ENCODE assay signal across 10 cellular contexts in genomic region chr14:73235531-73236155, GRCh38. TPM values are rescaled to one million over a fixed set of nuclear protein-coding genes. Genes with fewer than 3 reads are reported as not detected.
DNase-seq lines count a peak whose midpoint lies in the region; ATAC-seq, FAIRE-seq and TF ChIP-seq lines count a peak whose summit lies in the region.
"Had no signal": no experiment of that assay in that cellular context is flagged by ENCODE, and none has a peak within 500 bp of the region (broad histone marks: within the 10 kb centered on the region; RNA-seq: fewer than 3 reads in every experiment).

No MANE protein-coding gene starts in this region.

- DNase-seq in DMS 273 (lab: John Stamatoyannopoulos, UW; ENCODE audit: unreplicated experiment) = peak; percentile 58
- no peak for DNase-seq in DMS 273 treated with DMSO at 0.1 percent for 48 hours (lab: John Stamatoyannopoulos, UW)
- DNase-seq in left colon = peak in 1 of 2 donors; percentile 45
- peak; percentile 22 for DNase-seq in urothelium cell line (ENCODE audit: low spot score)
- DNase-seq in ACHN = no peak
- no peak for DNase-seq in NCI-H1048 (lab: John Stamatoyannopoulos, UW)
- DNase-seq in stimulated activated naive CD8-positive, alpha-beta T cell treated with anti-CD3 and anti-CD28 coated beads, Interleukin-15, amount 100 ng/mL, for 72 hours = no peak
- DNase-seq: NCI-H1436 treated with DMSO at 0.1 percent for 48 hours; stimulated activated naive B cell treated with anti-CD40 and anti-IgM and Interleukin-4, amounts not matched to agents 10 μg/mL and 1 μg/mL and 100 μg/mL, for 72 hours had no signal

- no peaks in the 10 kb centered on the region for H3K36me3 Mint-ChIP-seq in brain

- peak overlapping the region; percentile 0 to 77 (median 55) for H3K4me3 Mint-ChIP-seq in brain
- no peak overlapping the region for H3K4me3 Mint-ChIP-seq in stimulated activated naive CD8-positive, alpha-beta T cell treated with anti-CD3 and anti-CD28 coated beads, Interleukin-15, amount 100 ng/mL, for 72 hours

- peaks cover 0 to 3% (median 0%) of the 10 kb centered on the region in 5 experiments for H3K9me3 Mint-ChIP-seq in brain
- H3K9me3 Mint-ChIP-seq in stimulated activated naive CD8-positive, alpha-beta T cell treated with anti-CD3 and anti-CD28 coated beads, Interleukin-15, amount 100 ng/mL, for 72 hours = no peaks in the 10 kb centered on the region
- H3K9me3 Mint-ChIP-seq: stimulated activated naive B cell treated with anti-CD40 and anti-IgM and Interleukin-4, amounts not matched to agents 10 μg/mL and 1 μg/mL and 100 μg/mL, for 72 hours had no signal

- peak; percentile 37 for FAIRE-seq in urothelium cell line (lab: Jason Lieb, UNC)

- peak overlapping the region in 2 of 5 experiments; percentile 42 to 74 for H3K27ac Mint-ChIP-seq in brain
- peak overlapping the region in 1 of 2 donors; percentile 42 for H3K27ac Mint-ChIP-seq in stimulated activated naive CD8-positive, alpha-beta T cell treated with anti-CD3 and anti-CD28 coated beads, Interleukin-15, amount 100 ng/mL, for 72 hours
- H3K27ac Mint-ChIP-seq: stimulated activated naive B cell treated with anti-CD40 and anti-IgM and Interleukin-4, amounts not matched to agents 10 μg/mL and 1 μg/mL and 100 μg/mL, for 72 hours had no signal

- intact Hi-C loops in left colon (cut with DNase I, micrococcal nuclease) = no loop called here

- peak; percentile 33 for ATAC-seq in left colon
- ATAC-seq in stimulated activated naive CD8-positive, alpha-beta T cell treated with anti-CD3 and anti-CD28 coated beads, Interleukin-15, amount 100 ng/mL, for 72 hours = no peak
- ATAC-seq: stimulated activated naive B cell treated with anti-CD40 and anti-IgM and Interleukin-4, amounts not matched to agents 10 μg/mL and 1 μg/mL and 100 μg/mL, for 72 hours had no signal

- H3K4me1 Mint-ChIP-seq in brain = peaks cover 53% of the 10 kb centered on the region
- H3K4me1 Mint-ChIP-seq in stimulated activated naive CD8-positive, alpha-beta T cell treated with anti-CD3 and anti-CD28 coated beads, Interleukin-15, amount 100 ng/mL, for 72 hours = peaks cover 37% of the 10 kb centered on the region

- no peak for TF ChIP-seq CTCF in brain (conservative IDR thresholded peaks at IDR 0.05)

- in situ Hi-C loops in ACHN (cut with HindIII; ENCODE audit: low pct_ligation_motif_present, low pct_unique_long_range_greater_than_20kb, low sequenced_read_pairs) = no loop called here

- peaks cover 75% of the 10 kb centered on the region for H3K27me3 Mint-ChIP-seq in brain
- H3K27me3 Mint-ChIP-seq in stimulated activated naive CD8-positive, alpha-beta T cell treated with anti-CD3 and anti-CD28 coated beads, Interleukin-15, amount 100 ng/mL, for 72 hours = peaks cover 83% of the 10 kb centered on the region

RNA-seq across cellular contexts. Expression of gene PAPLN, which starts 1.7 kb away (rescaled TPM):
- 2.2 TPM for polyA plus RNA-seq in brain (ENCODE audit: insufficient read depth, low read depth, low replicate concordance)
- 1 to 10 TPM; 2.8 to 8.3 TPM for total RNA-seq in left colon

Comparison
In these comparisons a context has a peak if more than half of its experiments do, and no peak if none do; other contexts are left out.
1. DNase-seq: peak in DMS 273 (single experiment) and urothelium cell line (single experiment); none in DMS 273 treated with DMSO at 0.1 percent for 48 hours (single experiment), ACHN (single experiment), NCI-H1048 (single experiment) and stimulated activated naive CD8-positive, alpha-beta T cell treated with anti-CD3 and anti-CD28 coated beads, Interleukin-15, amount 100 ng/mL, for 72 hours (0 of 2).
2. H3K4me3 Mint-ChIP-seq: peak in brain (5 of 5); none in stimulated activated naive CD8-positive, alpha-beta T cell treated with anti-CD3 and anti-CD28 coated beads, Interleukin-15, amount 100 ng/mL, for 72 hours (0 of 2).